Comparison of ENCODE assay signal across 18 cellular contexts in genomic region chr18:29556070-29556469, GRCh38.
DNase-seq lines count a peak whose midpoint lies in the region; ATAC-seq and TF ChIP-seq lines count a peak whose summit lies in the region.
"Had no signal": no experiment of that assay in that cellular context is flagged by ENCODE, and none has a peak within 500 bp of the region (broad histone marks: within the 10 kb centered on the region; RNA-seq: fewer than 3 reads in every experiment).

No MANE protein-coding gene starts in this region.

- ATAC-seq in WTC11 (peak; percentile 75), HG02642 (IDR thresholded peaks at IDR 0.05; ENCODE audit: poor library complexity, unreplicated experiment) (no peak)
- ATAC-seq: A549, GM12878, HepG2 had no signal

- no peaks in the 10 kb centered on the region for H3K36me3 Mint-ChIP-seq in WTC11
- no peaks in the 10 kb centered on the region for H3K36me3 Mint-ChIP-seq in Calu3 (ENCODE audit: insufficient read depth, unreplicated experiment)
- H3K36me3 Mint-ChIP-seq: IgD-negative memory B cell had no signal

- POLR2A ChIA-PET in WTC11 (lab: Charles Lee): no interaction called here

- no peak for TF ChIP-seq CTCF in WTC11 (IDR thresholded peaks at IDR 0.05)
- TF ChIP-seq CTCF in Calu3 (IDR thresholded peaks at IDR 0.05; ENCODE audit: unreplicated experiment): no peak

- CTCF ChIA-PET in WTC11 (lab: Charles Lee) (no interaction called here), Calu3 (lab: Charles Lee) (no interaction called here)

- intact Hi-C loops in Calu3 (cut with micrococcal nuclease; ENCODE audit: unreplicated experiment): no loop called here

- BruUV-seq in Calu3 (replicated peaks; lab: Mats Ljungman, UMichigan): no TSS peak

- H3K4me3 Mint-ChIP-seq in WTC11: no peak overlapping the region
- no peak overlapping the region for H3K4me3 Mint-ChIP-seq in Calu3 (ENCODE audit: low read depth, unreplicated experiment)
- H3K4me3 Mint-ChIP-seq: CD4-positive, alpha-beta T cell; IgD-negative memory B cell had no signal

- peaks cover 4% of the 10 kb centered on the region for H3K4me1 Mint-ChIP-seq in WTC11
- H3K4me1 Mint-ChIP-seq in Calu3 (ENCODE audit: low read depth, unreplicated experiment): no peaks in the 10 kb centered on the region
- H3K4me1 Mint-ChIP-seq: IgD-negative memory B cell had no signal

- peaks cover 8% of the 10 kb centered on the region for H3K9me3 Mint-ChIP-seq in WTC11
- H3K9me3 Mint-ChIP-seq in Calu3 (ENCODE audit: low read depth, unreplicated experiment): peaks cover 4% of the 10 kb centered on the region

- peak; percentile 13 for DNase-seq in NCI-H82 (lab: John Stamatoyannopoulos, UW)
- no peak for DNase-seq in NCI-H82 treated with DMSO at 0.1 percent for 48 hours (lab: John Stamatoyannopoulos, UW; ENCODE audit: unreplicated experiment)
- no peak for DNase-seq in WTC11 (ENCODE audit: low spot score)
- DNase-seq in iPS DF 4.7 (ENCODE audit: extremely low read depth, low spot score): peak; percentile 1
- DNase-seq in Calu3: no peak
- DNase-seq in UCSD-AML1 (lab: John Stamatoyannopoulos, UW; ENCODE audit: unreplicated experiment): no peak
- no peak for DNase-seq in NCI-H2196 (lab: John Stamatoyannopoulos, UW; ENCODE audit: unreplicated experiment)
- DNase-seq: AML-193; Caco-2; CD4-positive, alpha-beta T cell; DMS53; DND-41; EL had no signal

- no peaks in the 10 kb centered on the region for H3K27me3 Mint-ChIP-seq in WTC11 (ENCODE audit: low read depth)
- H3K27me3 Mint-ChIP-seq in Calu3 (ENCODE audit: unreplicated experiment): no peaks in the 10 kb centered on the region
- H3K27me3 Mint-ChIP-seq: CD4-positive, alpha-beta T cell; IgD-negative memory B cell had no signal

- H3K27ac Mint-ChIP-seq in WTC11 (no peak overlapping the region), Calu3 (ENCODE audit: unreplicated experiment) (no peak overlapping the region)
- H3K27ac Mint-ChIP-seq: CD4-positive, alpha-beta T cell; IgD-negative memory B cell had no signal

TF ChIP-seq in WTC11, 78 proteins besides CTCF, POLR2A, EP300 and RAD21 (continues in another document):
- TF ChIP-seq ATF6 (CRISPR knock-in tag; IDR thresholded peaks at IDR 0.05) (no peak), MAX (CRISPR knock-in tag; IDR thresholded peaks at IDR 0.05) (no peak), GABPB1 (CRISPR knock-in tag; IDR thresholded peaks at IDR 0.05) (no peak), ZSCAN18 (CRISPR knock-in tag; IDR thresholded peaks at IDR 0.05) (no peak), JAZF1 (CRISPR knock-in tag; IDR thresholded peaks at IDR 0.05) (no peak), TEAD4 (CRISPR knock-in tag; IDR thresholded peaks at IDR 0.05) (no peak), CDX4 (CRISPR knock-in tag; IDR thresholded peaks at IDR 0.05; ENCODE audit: borderline replicate concordance) (no peak), ZNF281 (CRISPR knock-in tag; IDR thresholded peaks at IDR 0.05) (no peak), IRF2 (CRISPR knock-in tag; IDR thresholded peaks at IDR 0.05; ENCODE audit: borderline replicate concordance, low read depth) (no peak), ARID4B (CRISPR knock-in tag; IDR thresholded peaks at IDR 0.05; ENCODE audit: borderline replicate concordance) (no peak), ESRRA (CRISPR knock-in tag; IDR thresholded peaks at IDR 0.05; ENCODE audit: borderline replicate concordance) (no peak), SP1 (CRISPR knock-in tag; conservative IDR thresholded peaks at IDR 0.05) (no peak), CBFB (CRISPR knock-in tag; IDR thresholded peaks at IDR 0.05; ENCODE audit: low read depth) (no peak), NFE2L1 (CRISPR knock-in tag; IDR thresholded peaks at IDR 0.05) (no peak), ELF4 (CRISPR knock-in tag; IDR thresholded peaks at IDR 0.05; ENCODE audit: low read depth) (no peak), ZNF423 (CRISPR knock-in tag; IDR thresholded peaks at IDR 0.05) (no peak), KAT7 (CRISPR knock-in tag; IDR thresholded peaks at IDR 0.05; ENCODE audit: borderline replicate concordance) (no peak), JUN (CRISPR knock-in tag; IDR thresholded peaks at IDR 0.05) (no peak)

Comparison
In these comparisons a context has a peak if more than half of its experiments do, and no peak if none do; other contexts are left out.
1. DNase-seq: peak in NCI-H82 (single experiment) and iPS DF 4.7 (single experiment); none in NCI-H82 treated with DMSO at 0.1 percent for 48 hours (single experiment), WTC11 (single experiment), Calu3 (single experiment), UCSD-AML1 (single experiment) and NCI-H2196 (single experiment).